8 cellular contexts compared by ENCODE assay signal in genomic region chr12:123085730-123086487, GRCh38.
DNase-seq lines count a peak whose midpoint lies in the region; ATAC-seq and TF ChIP-seq lines count a peak whose summit lies in the region.

No MANE protein-coding gene starts in this region.

- ATAC-seq in activated CD4-positive, alpha-beta T cell treated with anti-CD3 and anti-CD28 coated beads for 36 hours = peak; percentile 69
- ATAC-seq in esophagus mucosa (peak; percentile 79), HG03039 (IDR thresholded peaks at IDR 0.05; ENCODE audit: unreplicated experiment) (no peak)
- peak; percentile 30 for ATAC-seq in stimulated activated naive CD8-positive, alpha-beta T cell treated with anti-CD3 and anti-CD28 coated beads, Interleukin-15, Interleukin-2, amounts not matched to agents 100 U/mL and 50 U/mL, for 24 hours

- H3K36me3 Mint-ChIP-seq in activated CD4-positive, alpha-beta T cell treated with anti-CD3 and anti-CD28 coated beads for 36 hours (ENCODE audit: low read depth) = no peaks in the 10 kb centered on the region
- H3K36me3 Mint-ChIP-seq in mesothelial cell of epicardium = no peaks in the 10 kb centered on the region

- DNase-seq in activated CD4-positive, alpha-beta T cell treated with anti-CD3 and anti-CD28 coated beads for 36 hours = peak; percentile 60
- no peak for DNase-seq in activated CD4-positive, alpha-beta T cell treated with anti-CD3 and anti-CD28 coated beads for 1 hour
- peak; percentile 71 to 85 for DNase-seq in NCI-H526 (lab: John Stamatoyannopoulos, UW)
- peak; percentile 33 for DNase-seq in stimulated activated naive CD8-positive, alpha-beta T cell treated with anti-CD3 and anti-CD28 coated beads, Interleukin-15, Interleukin-2, amounts not matched to agents 100 U/mL and 50 U/mL, for 24 hours
- DNase-seq in NCI-H1092 (lab: John Stamatoyannopoulos, UW) = no peak
- DNase-seq in mesothelial cell of epicardium (ENCODE audit: low spot score in 2 of 2, unreplicated experiment in 2 of 2) = no peak

- no peak overlapping the region for H3K27ac Mint-ChIP-seq in activated CD4-positive, alpha-beta T cell treated with anti-CD3 and anti-CD28 coated beads for 36 hours
- no peak overlapping the region for H3K27ac Mint-ChIP-seq in mesothelial cell of epicardium

- CTCF ChIA-PET in activated CD4-positive, alpha-beta T cell treated with anti-CD3 and anti-CD28 coated beads for 36 hours (lab: Charles Lee) = interaction anchor here (1.0 kb wide), 1 partner anchor 16 kb away, joined by 3 read pairs; no protein-coding TSS in a partner anchor

- H3K4me1 Mint-ChIP-seq in activated CD4-positive, alpha-beta T cell treated with anti-CD3 and anti-CD28 coated beads for 36 hours = peaks cover 15% of the 10 kb centered on the region
- no peaks in the 10 kb centered on the region for H3K4me1 Mint-ChIP-seq in mesothelial cell of epicardium

- intact Hi-C loops in activated CD4-positive, alpha-beta T cell treated with anti-CD3 and anti-CD28 coated beads for 36 hours (cut with DNase I, micrococcal nuclease) = no loop called here

- H3K9me3 Mint-ChIP-seq in activated CD4-positive, alpha-beta T cell treated with anti-CD3 and anti-CD28 coated beads for 36 hours (ENCODE audit: low read depth) = no peaks in the 10 kb centered on the region
- H3K9me3 Mint-ChIP-seq in mesothelial cell of epicardium = no peaks in the 10 kb centered on the region

- TF ChIP-seq CTCF in mesothelial cell of epicardium (IDR thresholded peaks at IDR 0.05; ENCODE audit: unreplicated experiment) = no peak

- no peaks in the 10 kb centered on the region for H3K27me3 Mint-ChIP-seq in activated CD4-positive, alpha-beta T cell treated with anti-CD3 and anti-CD28 coated beads for 36 hours
- H3K27me3 Mint-ChIP-seq in mesothelial cell of epicardium (ENCODE audit: low read depth) = no peaks in the 10 kb centered on the region

- H3K4me3 Mint-ChIP-seq in activated CD4-positive, alpha-beta T cell treated with anti-CD3 and anti-CD28 coated beads for 36 hours = no peak overlapping the region
- H3K4me3 Mint-ChIP-seq in mesothelial cell of epicardium = no peak overlapping the region

- POLR2A ChIA-PET in activated CD4-positive, alpha-beta T cell treated with anti-CD3 and anti-CD28 coated beads for 36 hours (lab: Charles Lee) = no interaction called here

Comparison
In these comparisons a context has a peak if more than half of its experiments do, and no peak if none do; other contexts are left out.
1. DNase-seq: peak in activated CD4-positive, alpha-beta T cell treated with anti-CD3 and anti-CD28 coated beads for 36 hours (single experiment), NCI-H526 (2 of 2) and stimulated activated naive CD8-positive, alpha-beta T cell treated with anti-CD3 and anti-CD28 coated beads, Interleukin-15, Interleukin-2, amounts not matched to agents 100 U/mL and 50 U/mL, for 24 hours (single experiment); none in activated CD4-positive, alpha-beta T cell treated with anti-CD3 and anti-CD28 coated beads for 1 hour (single experiment), NCI-H1092 (single experiment) and mesothelial cell of epicardium (0 of 2).